Comparison of ENCODE assay signal across 2 cellular contexts in genomic region chr4:48331577-48332340, GRCh38.
TF ChIP-seq lines count a peak whose summit lies in the region.

No MANE protein-coding gene starts in this region.

TF ChIP-seq in IMR-90, 13 proteins besides CTCF, POLR2A, EP300 and RAD21:
- TF ChIP-seq CEBPB (IDR thresholded peaks at IDR 0.05; ENCODE audit: low read depth, low read length) (peak; percentile 54; the same call in 1 of the 2 replicates), FOS (IDR thresholded peaks at IDR 0.05; ENCODE audit: low read depth, low read length) (no peak)
TF ChIP-seq in IMR-90: peak in this region for 1.

TF ChIP-seq in GM23338, 12 proteins besides CTCF, POLR2A, EP300 and RAD21:
- TF ChIP-seq CREB1 (CRISPR knock-in tag; IDR thresholded peaks at IDR 0.05; ENCODE audit: low read depth) (no peak), NANOG (IDR thresholded peaks at IDR 0.05; ENCODE audit: borderline replicate concordance) (no peak), REST (IDR thresholded peaks at IDR 0.05; ENCODE audit: unreplicated experiment) (no peak), ZNF114 (CRISPR knock-in tag; IDR thresholded peaks at IDR 0.05) (no peak), POLR2AphosphoS5 (IDR thresholded peaks at IDR 0.05; ENCODE audit: low read depth) (no peak), JUNB (IDR thresholded peaks at IDR 0.05; ENCODE audit: unreplicated experiment) (no peak), EZH2 (IDR thresholded peaks at IDR 0.05; ENCODE audit: low read depth, unreplicated experiment) (no peak), ZNF462 (CRISPR knock-in tag; IDR thresholded peaks at IDR 0.05) (no peak), EZH2phosphoT487 (IDR thresholded peaks at IDR 0.05; ENCODE audit: unreplicated experiment) (no peak), STAT1 (IDR thresholded peaks at IDR 0.05; ENCODE audit: unreplicated experiment) (no peak), ZNF331 (CRISPR knock-in tag; IDR thresholded peaks at IDR 0.05; ENCODE audit: low read depth) (no peak), ETS1 (IDR thresholded peaks at IDR 0.05) (no peak)
